In the genomic region with DNA sequence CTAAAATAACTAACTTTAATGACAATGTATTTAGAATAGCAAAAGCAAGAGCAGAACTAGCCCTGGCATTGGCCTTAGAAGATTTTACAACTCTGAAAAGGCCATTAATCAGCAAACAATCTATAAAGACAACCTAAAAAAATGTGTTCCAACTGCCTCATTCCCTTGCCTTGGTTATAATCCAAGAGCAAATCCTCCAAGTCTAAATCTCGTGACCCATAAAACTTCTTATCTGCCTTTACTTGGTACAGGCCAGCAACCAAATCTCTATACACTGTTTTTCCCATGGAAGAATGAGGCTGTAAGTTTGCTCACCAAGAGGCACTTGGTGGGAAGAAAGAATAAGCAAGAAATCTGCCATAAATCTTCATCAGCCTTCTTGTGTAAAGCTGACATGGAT, we compare ENCODE assay signal across 18 cellular contexts.
DNase-seq lines count a peak whose midpoint lies in the region; ATAC-seq and TF ChIP-seq lines count a peak whose summit lies in the region.
"Had no signal": no experiment of that assay in that cellular context is flagged by ENCODE, and none has a peak within 500 bp of the region (broad histone marks: within the 10 kb centered on the region; RNA-seq: fewer than 3 reads in every experiment).

No MANE protein-coding gene starts in this region.

- no peaks in the 10 kb centered on the region for H3K36me3 Mint-ChIP-seq in T-helper 2 cell treated with Interferon-gamma antibody and Interleukin-4, amounts not matched to agents 5 μg/mL and 100 μg/mL, for 36 hours (ENCODE audit: low read depth)

- no peak overlapping the region for H3K4me3 Mint-ChIP-seq in T-helper 2 cell treated with Interferon-gamma antibody and Interleukin-4, amounts not matched to agents 5 μg/mL and 100 μg/mL, for 36 hours

- intact Hi-C loops in prostate gland (cut with DNase I) (no loop called here), aorta (cut with DNase I) (no loop called here), cardiac septum (cut with DNase I) (no loop called here)

- TF ChIP-seq CTCF in fibroblast of the aortic adventitia (IDR thresholded peaks at IDR 0.05; ENCODE audit: insufficient read depth, low read length) (no peak), prostate gland (IDR thresholded peaks at IDR 0.05) (no peak)

- POLR2A ChIA-PET in HEK293T (lab: Yijun Ruan, JAX) = no interaction called here

- ATAC-seq in aorta (ENCODE audit: low FRiP score) = peak; percentile 21

- H3K9me3 ChIP-seq in prostate gland = no peaks in the 10 kb centered on the region
- no peaks in the 10 kb centered on the region for H3K9me3 ChIP-seq in aorta (ENCODE audit: control insufficient read depth, low read length)
- H3K9me3 ChIP-seq: MG63, Peyer's patch had no signal

- H3K4me3 ChIP-seq in fibroblast of the aortic adventitia (ENCODE audit: low read depth, low read length) (no peak overlapping the region), prostate gland (no peak overlapping the region), aorta (ENCODE audit: low read length in 2 of 2) (no peak overlapping the region)
- H3K4me3 ChIP-seq: BLaER1 treated with 17β-estradiol and CSF1 and Interleukin-3, amounts not matched to agents 10 nM and 100 nM; MG63; Peyer's patch had no signal

- WGBS in prostate gland = 5% methylated on average over 1 of the region's 1 CpG
- 1 to 23% methylated on average over 1 of the region's 1 CpG for WGBS in aorta, 2 donors

- H3K27me3 ChIP-seq in prostate gland (replicated peaks; ENCODE audit: insufficient read depth) (no peaks in the 10 kb centered on the region), aorta (ENCODE audit: control insufficient read depth in 1 of 2, insufficient read depth in 2 of 2, low read length in 1 of 2) (no peaks in the 10 kb centered on the region)
- H3K27me3 ChIP-seq: MG63, Peyer's patch had no signal

- no peaks in the 10 kb centered on the region for H3K4me1 Mint-ChIP-seq in T-helper 2 cell treated with Interferon-gamma antibody and Interleukin-4, amounts not matched to agents 5 μg/mL and 100 μg/mL, for 36 hours (ENCODE audit: low read depth)

- H3K27ac ChIP-seq in prostate gland (peak overlapping the region in 1 of 2 donors; percentile 8), aorta (ENCODE audit: low read depth in 1 of 2, low read length in 2 of 2) (peak overlapping the region in 1 of 2 donors; percentile 57)
- H3K27ac ChIP-seq: BLaER1 treated with 17β-estradiol and CSF1 and Interleukin-3, amounts not matched to agents 10 nM and 100 nM; Peyer's patch had no signal

- H3K36me3 ChIP-seq in prostate gland (no peaks in the 10 kb centered on the region), aorta (ENCODE audit: control insufficient read depth in 1 of 2, insufficient read depth in 2 of 2, low read length in 1 of 2) (no peaks in the 10 kb centered on the region)
- H3K36me3 ChIP-seq: BLaER1 treated with 17β-estradiol and CSF1 and Interleukin-3, amounts not matched to agents 10 nM and 100 nM; MG63; Peyer's patch had no signal

- TF ChIP-seq POLR2A in prostate gland (IDR thresholded peaks at IDR 0.05) = no peak

- DNase-seq in HEK293T (ENCODE audit: extremely low spot score) (peak; percentile 15), fibroblast of the aortic adventitia (ENCODE audit: low read depth) (peak; percentile 78), prostate gland (ENCODE audit: low spot score) (peak; percentile 13), aorta (no peak), cardiac septum (ENCODE audit: low spot score) (no peak), activated T-cell treated with anti-CD3 and anti-CD28 coated beads for 4 hours (no peak)
- no peak for DNase-seq in T-helper 2 cell treated with Interferon-gamma antibody and Interleukin-4, amounts not matched to agents 5 μg/mL and 100 μg/mL, for 36 hours (ENCODE audit: low spot score)
- DNase-seq in stimulated activated CD4-positive, alpha-beta T cell treated with anti-CD3 and anti-CD28 coated beads, Interleukin-1b, Interleukin-23, amount 100 ng/mL, for 48 hours = no peak
- DNase-seq: GOT3, KG1, MG63, NCI-H1105 treated with DMSO at 0.1 percent for 48 hours, NCI-H187, NCI-H510A, NCI-H82, Peyer's patch, Right ventricle myocardium superior had no signal

- no peak overlapping the region for H3K27ac Mint-ChIP-seq in T-helper 2 cell treated with Interferon-gamma antibody and Interleukin-4, amounts not matched to agents 5 μg/mL and 100 μg/mL, for 36 hours

- H3K9me3 Mint-ChIP-seq in T-helper 2 cell treated with Interferon-gamma antibody and Interleukin-4, amounts not matched to agents 5 μg/mL and 100 μg/mL, for 36 hours = no peaks in the 10 kb centered on the region

- CTCF ChIA-PET in HEK293T (lab: Yijun Ruan, JAX) = no interaction called here

- H3K4me1 ChIP-seq in prostate gland (replicated peaks) (no peaks in the 10 kb centered on the region), aorta (ENCODE audit: control insufficient read depth in 1 of 2, insufficient read depth in 2 of 2, low read length in 2 of 2) (peaks cover 0 to 3% of the 10 kb centered on the region in 2 donors)
- H3K4me1 ChIP-seq: BLaER1 treated with 17β-estradiol and CSF1 and Interleukin-3, amounts not matched to agents 10 nM and 100 nM; Peyer's patch had no signal

- no peaks in the 10 kb centered on the region for H3K27me3 Mint-ChIP-seq in T-helper 2 cell treated with Interferon-gamma antibody and Interleukin-4, amounts not matched to agents 5 μg/mL and 100 μg/mL, for 36 hours (ENCODE audit: low read depth)

TF ChIP-seq in HEK293T, 16 proteins besides CTCF, POLR2A, EP300 and RAD21:
- TF ChIP-seq ZNF384 (IDR thresholded peaks at IDR 0.05) (no peak), NFRKB (IDR thresholded peaks at IDR 0.05) (no peak), HDGF (IDR thresholded peaks at IDR 0.05; ENCODE audit: borderline replicate concordance) (no peak), ELF4 (IDR thresholded peaks at IDR 0.05) (no peak), FOXK2 (IDR thresholded peaks at IDR 0.05) (no peak), BHLHE40 (IDR thresholded peaks at IDR 0.05; ENCODE audit: borderline replicate concordance) (no peak), TARDBP (IDR thresholded peaks at IDR 0.05) (no peak), ARNT (IDR thresholded peaks at IDR 0.05) (no peak), CTBP1 (IDR thresholded peaks at IDR 0.05; ENCODE audit: borderline replicate concordance) (no peak), SP1 (IDR thresholded peaks at IDR 0.05) (no peak), SUZ12 (IDR thresholded peaks at IDR 0.05) (no peak), FOXM1 (IDR thresholded peaks at IDR 0.05; ENCODE audit: borderline replicate concordance) (no peak), L3MBTL2 (conservative IDR thresholded peaks at IDR 0.05) (no peak), LEF1 (IDR thresholded peaks at IDR 0.05; ENCODE audit: borderline replicate concordance) (no peak), FOXA1 (IDR thresholded peaks at IDR 0.05) (no peak)
- TF ChIP-seq, protein P1, sequence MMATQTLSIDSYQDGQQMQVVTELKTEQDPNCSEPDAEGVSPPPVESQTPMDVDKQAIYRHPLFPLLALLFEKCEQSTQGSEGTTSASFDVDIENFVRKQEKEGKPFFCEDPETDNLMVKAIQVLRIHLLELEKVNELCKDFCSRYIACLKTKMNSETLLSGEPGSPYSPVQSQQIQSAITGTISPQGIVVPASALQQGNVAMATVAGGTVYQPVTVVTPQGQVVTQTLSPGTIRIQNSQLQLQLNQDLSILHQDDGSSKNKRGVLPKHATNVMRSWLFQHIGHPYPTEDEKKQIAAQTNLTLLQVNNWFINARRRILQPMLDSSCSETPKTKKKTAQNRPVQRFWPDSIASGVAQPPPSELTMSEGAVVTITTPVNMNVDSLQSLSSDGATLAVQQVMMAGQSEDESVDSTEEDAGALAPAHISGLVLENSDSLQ (IDR thresholded peaks at IDR 0.05) = no peak; the same call in 1 of the 2 replicates

Comparison
In these comparisons a context has a peak if more than half of its experiments do, and no peak if none do; other contexts are left out.
1. DNase-seq: peak in HEK293T (single experiment), fibroblast of the aortic adventitia (single experiment) and prostate gland (single experiment); none in aorta (0 of 2), cardiac septum (single experiment), T-helper 2 cell treated with Interferon-gamma antibody and Interleukin-4, amounts not matched to agents 5 μg/mL and 100 μg/mL, for 36 hours (single experiment), activated T-cell treated with anti-CD3 and anti-CD28 coated beads for 4 hours (single experiment) and stimulated activated CD4-positive, alpha-beta T cell treated with anti-CD3 and anti-CD28 coated beads, Interleukin-1b, Interleukin-23, amount 100 ng/mL, for 48 hours (single experiment).